Comparison of ENCODE assay signal across 15 cellular contexts in genomic region chr2:127906206-127906926, GRCh38. TPM values are rescaled to one million over a fixed set of nuclear protein-coding genes. Genes with fewer than 3 reads are reported as not detected.
DNase-seq lines count a peak whose midpoint lies in the region; ATAC-seq and TF ChIP-seq lines count a peak whose summit lies in the region.
"Had no signal": no experiment of that assay in that cellular context is flagged by ENCODE, and none has a peak within 500 bp of the region (broad histone marks: within the 10 kb centered on the region; RNA-seq: fewer than 3 reads in every experiment).

No MANE protein-coding gene starts in this region.

- H2AK5ac ChIP-seq in neuronal stem cell (ENCODE audit: low read depth, low read length), result no peak overlapping the region

- H3K4me2 ChIP-seq in Karpas-422 (ENCODE audit: low read depth, low read length, poor library complexity, severe bottlenecking) (no peak overlapping the region), neuronal stem cell (ENCODE audit: insufficient read depth, low read length, poor library complexity, severe bottlenecking) (no peak overlapping the region)

- no peaks in the 10 kb centered on the region for H4K20me1 ChIP-seq in Karpas-422 (ENCODE audit: insufficient read depth, low read depth, low read length)

- H3K27me3 ChIP-seq in Karpas-422 (ENCODE audit: low read length) (no peaks in the 10 kb centered on the region), neuronal stem cell (ENCODE audit: control insufficient read depth in 3 of 3, insufficient read depth in 3 of 3, low read depth in 1 of 3, low read length in 3 of 3) (peaks cover 0 to 10% (median 0%) of the 10 kb centered on the region in 3 experiments)

- H4K8ac ChIP-seq in neuronal stem cell (ENCODE audit: low read depth, low read length), result no peak overlapping the region

- no peak for TF ChIP-seq CTCF in WTC11 (IDR thresholded peaks at IDR 0.05)
- no peak for TF ChIP-seq CTCF in osteocyte (IDR thresholded peaks at IDR 0.05)

- H3K4me3 ChIP-seq in Karpas-422 (ENCODE audit: low read length), result no peak overlapping the region
- no peak overlapping the region for H3K4me3 ChIP-seq in neuronal stem cell (ENCODE audit: low read length in 2 of 2)
- H3K4me3 ChIP-seq: upper lobe of right lung had no signal

- H2BK5ac ChIP-seq in neuronal stem cell (ENCODE audit: low read length), result no peak overlapping the region

- H3K9me3 ChIP-seq in Karpas-422 (ENCODE audit: low read length) (no peaks in the 10 kb centered on the region), neuronal stem cell (replicated peaks in 1 of 2; ENCODE audit: control insufficient read depth in 2 of 2, insufficient read depth in 1 of 2, low read depth in 1 of 2, low read length in 2 of 2) (peaks cover 0 to 2% of the 10 kb centered on the region in 2 donors)
- H3K9me3 ChIP-seq: upper lobe of right lung had no signal

- POLR2A ChIA-PET in WTC11 (lab: Charles Lee), result no interaction called here

- H3K27ac Mint-ChIP-seq in WTC11 (no peak overlapping the region), osteocyte (ENCODE audit: unreplicated experiment) (no peak overlapping the region)
- no peak overlapping the region for H3K27ac Mint-ChIP-seq in activated naive CD4-positive, alpha-beta T cell treated with anti-CD3 and anti-CD28 coated beads, Interleukin-2, amount 10 ng/mL, durations not matched to agents 7 days and 5 days
- H3K27ac Mint-ChIP-seq: CD14-positive monocyte; effector memory CD8-positive, alpha-beta T cell; stimulated activated naive CD8-positive, alpha-beta T cell treated with anti-CD3 and anti-CD28 coated beads, Interleukin-15, Interleukin-2, amounts not matched to agents 100 ng/mL and 50 ng/mL, for 24 hours had no signal

- H3K4me1 ChIP-seq in Karpas-422 (ENCODE audit: low read length) (0 out of 2 replicates have a peak, but pooled peaks cover 2% of the 10 kb centered on the region), neuronal stem cell (ENCODE audit: control insufficient read depth in 2 of 2, insufficient read depth in 1 of 2, low read depth in 1 of 2, low read length in 2 of 2) (no peaks in the 10 kb centered on the region)
- H3K4me1 ChIP-seq: upper lobe of right lung had no signal

- no CpG with 5 or more reads among the region's 21 CpGs for WGBS in neuronal stem cell (ENCODE audit: extremely low coverage in 2 of 2, insufficient read length in 2 of 2, insufficient replicate concordance in 1 of 2), 2 donors

- ATAC-seq in WTC11, result peak; percentile 77
- ATAC-seq: activated CD4-positive, CD25-positive, alpha-beta regulatory T cell treated with anti-CD3 and anti-CD28 coated beads, Interleukin-2, amount 50 U/mL, for 24 hours; effector memory CD8-positive, alpha-beta T cell; upper lobe of right lung had no signal

- CTCF ChIA-PET in WTC11 (lab: Charles Lee), result interaction anchor here (1.2 kb wide), 1 partner anchor 13 kb away, joined by 4 read pairs; no protein-coding TSS in a partner anchor
- CTCF ChIA-PET in activated naive CD4-positive, alpha-beta T cell treated with anti-CD3 and anti-CD28 coated beads, Interleukin-2, amount 10 ng/mL, durations not matched to agents 7 days and 5 days (lab: Charles Lee), result no interaction called here

- H3K79me1 ChIP-seq in neuronal stem cell (ENCODE audit: low read depth, low read length), result no peaks in the 10 kb centered on the region

- H3K36me3 Mint-ChIP-seq in WTC11 (no peaks in the 10 kb centered on the region), osteocyte (ENCODE audit: unreplicated experiment) (no peaks in the 10 kb centered on the region)
- H3K36me3 Mint-ChIP-seq in activated naive CD4-positive, alpha-beta T cell treated with anti-CD3 and anti-CD28 coated beads, Interleukin-2, amount 10 ng/mL, durations not matched to agents 7 days and 5 days, result no peaks in the 10 kb centered on the region
- H3K36me3 Mint-ChIP-seq: CD14-positive monocyte had no signal

- H3K23ac ChIP-seq in neuronal stem cell (ENCODE audit: low read depth, low read length, poor library complexity), result no peak overlapping the region

- H3K27me3 Mint-ChIP-seq in WTC11 (ENCODE audit: low read depth), result peaks cover 8% of the 10 kb centered on the region
- peaks cover 11% of the 10 kb centered on the region for H3K27me3 Mint-ChIP-seq in osteocyte (ENCODE audit: unreplicated experiment)
- H3K27me3 Mint-ChIP-seq in activated naive CD4-positive, alpha-beta T cell treated with anti-CD3 and anti-CD28 coated beads, Interleukin-2, amount 10 ng/mL, durations not matched to agents 7 days and 5 days, result peaks cover 26% of the 10 kb centered on the region

- H3K4me3 Mint-ChIP-seq in WTC11 (no peak overlapping the region), osteocyte (ENCODE audit: unreplicated experiment) (no peak overlapping the region)
- H3K4me3 Mint-ChIP-seq in activated naive CD4-positive, alpha-beta T cell treated with anti-CD3 and anti-CD28 coated beads, Interleukin-2, amount 10 ng/mL, durations not matched to agents 7 days and 5 days, result no peak overlapping the region
- H3K4me3 Mint-ChIP-seq: CD14-positive monocyte; effector memory CD8-positive, alpha-beta T cell; stimulated activated naive CD8-positive, alpha-beta T cell treated with anti-CD3 and anti-CD28 coated beads, Interleukin-15, Interleukin-2, amounts not matched to agents 100 ng/mL and 50 ng/mL, for 24 hours had no signal

- no peak overlapping the region for H2BK15ac ChIP-seq in neuronal stem cell (ENCODE audit: low read length)

- no peak overlapping the region for H2BK120ac ChIP-seq in neuronal stem cell (ENCODE audit: low read depth, low read length)

- peak; percentile 3 for DNase-seq in NCI-H1092 treated with DMSO at 0.1 percent for 48 hours (lab: John Stamatoyannopoulos, UW)
- no peak for DNase-seq in NCI-H1092 (lab: John Stamatoyannopoulos, UW)
- DNase-seq in Karpas-422, result peak; percentile 46
- peak; percentile 33 for DNase-seq in WTC11 (ENCODE audit: low spot score)
- no peak for DNase-seq in neuronal stem cell (ENCODE audit: low spot score)
- no peak for DNase-seq in osteocyte (ENCODE audit: extremely low spot score, unreplicated experiment)
- DNase-seq in activated naive CD4-positive, alpha-beta T cell treated with anti-CD3 and anti-CD28 coated beads, Interleukin-2, amount 10 ng/mL, durations not matched to agents 7 days and 5 days, result no peak
- no peak for DNase-seq in activated CD4-positive, alpha-beta T cell treated with anti-CD3 and anti-CD28 coated beads for 48 hours
- DNase-seq: cerebellar nuclear complex; effector memory CD8-positive, alpha-beta T cell; NCI-H524 treated with DMSO at 0.1 percent for 48 hours; upper lobe of right lung had no signal

- H3K79me2 ChIP-seq in Karpas-422 (ENCODE audit: low read length), result no peaks in the 10 kb centered on the region

- H3K4ac ChIP-seq in neuronal stem cell (ENCODE audit: low read length), result no peak overlapping the region

- H3K9me3 Mint-ChIP-seq in WTC11 (peaks cover 6% of the 10 kb centered on the region), osteocyte (ENCODE audit: unreplicated experiment) (no peaks in the 10 kb centered on the region)
- H3K9me3 Mint-ChIP-seq in activated naive CD4-positive, alpha-beta T cell treated with anti-CD3 and anti-CD28 coated beads, Interleukin-2, amount 10 ng/mL, durations not matched to agents 7 days and 5 days, result no peaks in the 10 kb centered on the region
- H3K9me3 Mint-ChIP-seq: CD14-positive monocyte; effector memory CD8-positive, alpha-beta T cell; stimulated activated naive CD8-positive, alpha-beta T cell treated with anti-CD3 and anti-CD28 coated beads, Interleukin-15, Interleukin-2, amounts not matched to agents 100 ng/mL and 50 ng/mL, for 24 hours had no signal

- H3K36me3 ChIP-seq in Karpas-422 (ENCODE audit: insufficient read depth, low read length) (no peaks in the 10 kb centered on the region), neuronal stem cell (replicated peaks in 1 of 2; ENCODE audit: control insufficient read depth in 2 of 2, insufficient read depth in 2 of 2, low read length in 2 of 2) (no peaks in the 10 kb centered on the region)
- H3K36me3 ChIP-seq: upper lobe of right lung had no signal

- no peak overlapping the region for H2BK12ac ChIP-seq in neuronal stem cell (ENCODE audit: low read length)

- H2AFZ ChIP-seq in Karpas-422 (ENCODE audit: low read length) (no peak overlapping the region), neuronal stem cell (ENCODE audit: low read length) (peak overlapping the region; percentile 63)

- no peak overlapping the region for H4K91ac ChIP-seq in neuronal stem cell (ENCODE audit: low read depth, low read length, poor library complexity)

- peak overlapping the region; percentile 80 for H3K18ac ChIP-seq in neuronal stem cell (ENCODE audit: low read length)

- no peak overlapping the region for H3K14ac ChIP-seq in neuronal stem cell (ENCODE audit: low read length)

- H3K9ac ChIP-seq in Karpas-422 (ENCODE audit: low read length), result no peak overlapping the region
- no peak overlapping the region for H3K9ac ChIP-seq in neuronal stem cell (ENCODE audit: low read depth, low read length, poor library complexity)

- H3K27ac ChIP-seq in Karpas-422 (ENCODE audit: low read length) (no peak overlapping the region), neuronal stem cell (replicated peaks; ENCODE audit: low read length) (no peak overlapping the region)
- H3K27ac ChIP-seq: upper lobe of right lung had no signal

- H3K4me1 Mint-ChIP-seq in WTC11 (peaks cover 9% of the 10 kb centered on the region), osteocyte (ENCODE audit: unreplicated experiment) (no peaks in the 10 kb centered on the region)
- H3K4me1 Mint-ChIP-seq in activated naive CD4-positive, alpha-beta T cell treated with anti-CD3 and anti-CD28 coated beads, Interleukin-2, amount 10 ng/mL, durations not matched to agents 7 days and 5 days, result no peaks in the 10 kb centered on the region

- H3K9me2 ChIP-seq in Karpas-422 (replicated peaks; ENCODE audit: insufficient read depth, low read length), result no peaks in the 10 kb centered on the region

TF ChIP-seq in WTC11, 78 proteins besides CTCF, POLR2A, EP300 and RAD21:
- peak; percentile 35; the same call in 1 of the 2 replicates for TF ChIP-seq GABPB1 (CRISPR knock-in tag; IDR thresholded peaks at IDR 0.05)
- TF ChIP-seq TCF7 (CRISPR knock-in tag; IDR thresholded peaks at IDR 0.05; ENCODE audit: low read depth), result no peak
- no peak for TF ChIP-seq SMAD3 (CRISPR knock-in tag; IDR thresholded peaks at IDR 0.05; ENCODE audit: borderline replicate concordance)

RNA-seq across cellular contexts. Expression of gene AMMECR1L, which starts 20.6 kb away (rescaled TPM):
- 6.4 and 8.2 TPM in 2 replicates for total RNA-seq in Karpas-422 (2014; rRNA removed; shearing (Covaris generic); ENCODE audit: low replicate concordance)
- total RNA-seq in WTC11 (2021) (17.9 to 18.1 TPM (median 18.1 TPM) in 3 replicates), osteocyte (24.5 and 25.8 TPM in 2 replicates)
- polyA plus RNA-seq in neuronal stem cell (2013, experiment 1 of 2), result 11.8 TPM
- 12.0 TPM for polyA plus RNA-seq in neuronal stem cell (2013, experiment 2 of 2)

RNA-seq across cellular contexts. Expression of gene POLR2D, which starts 48.4 kb away (rescaled TPM):
- 18.5 and 33.5 TPM in 2 replicates for total RNA-seq in Karpas-422 (2014; rRNA removed; shearing (Covaris generic); ENCODE audit: low replicate concordance)
- total RNA-seq in WTC11 (2021) (74.8 to 76.8 TPM (median 75.4 TPM) in 3 replicates), osteocyte (26.3 and 28.3 TPM in 2 replicates)
- 33.1 TPM for polyA plus RNA-seq in neuronal stem cell (2013, experiment 1 of 2)
- polyA plus RNA-seq in neuronal stem cell (2013, experiment 2 of 2), result 33.8 TPM

Comparison
In these comparisons a context has a peak if more than half of its experiments do, and no peak if none do; other contexts are left out.
1. DNase-seq: peak in NCI-H1092 treated with DMSO at 0.1 percent for 48 hours (single experiment), Karpas-422 (single experiment) and WTC11 (single experiment); none in NCI-H1092 (single experiment), neuronal stem cell (single experiment), osteocyte (single experiment), activated naive CD4-positive, alpha-beta T cell treated with anti-CD3 and anti-CD28 coated beads, Interleukin-2, amount 10 ng/mL, durations not matched to agents 7 days and 5 days (single experiment) and activated CD4-positive, alpha-beta T cell treated with anti-CD3 and anti-CD28 coated beads for 48 hours (single experiment).